25 cellular contexts compared by ENCODE assay signal in the genomic region with DNA sequence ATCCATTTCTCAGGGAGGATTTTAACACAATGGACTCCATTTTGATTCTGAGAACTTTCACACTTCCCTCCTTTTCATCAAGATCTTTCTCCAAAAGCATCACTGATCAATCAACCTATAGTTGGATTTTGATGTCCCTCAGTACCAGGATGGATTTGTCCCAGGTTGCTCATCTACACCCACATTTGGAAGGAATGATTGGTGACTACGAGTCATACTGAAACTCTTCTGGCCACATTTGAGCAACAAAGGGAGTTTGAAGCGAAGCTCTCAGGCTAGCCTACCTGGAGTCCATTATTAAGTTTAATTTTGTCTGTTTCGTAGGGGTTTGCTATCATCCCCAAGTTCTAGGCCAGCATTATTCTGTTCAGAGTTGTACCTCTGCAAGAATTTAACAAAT. TPM values are rescaled to one million over a fixed set of nuclear protein-coding genes. Genes with fewer than 3 reads are reported as not detected.
DNase-seq lines count a peak whose midpoint lies in the region; ATAC-seq, FAIRE-seq and TF ChIP-seq lines count a peak whose summit lies in the region.
"Had no signal": no experiment of that assay in that cellular context is flagged by ENCODE, and none has a peak within 500 bp of the region (broad histone marks: within the 10 kb centered on the region; RNA-seq: fewer than 3 reads in every experiment).

No MANE protein-coding gene starts in this region.

- 63% methylated on average over 3 of the region's 3 CpGs for WGBS in K562 (ENCODE audit: insufficient coverage, low coverage, missing lambda C conversion rate)

- no peak for DNase-seq in activated naive CD8-positive, alpha-beta T cell treated with anti-CD3 and anti-CD28 coated beads, Interleukin-2, amount 50 U/mL, for 24 hours
- DNase-seq in activated naive CD8-positive, alpha-beta T cell treated with anti-CD3 and anti-CD28 coated beads for 36 hours = no peak
- no peak for DNase-seq in K562 (ENCODE audit: extremely low read depth in 1 of 4, low spot score in 3 of 4)
- no peak for DNase-seq in NOMO-1 treated with dmso at 0.1 percent for 144 hours (lab: John Stamatoyannopoulos, UW; ENCODE audit: unreplicated experiment)
- no peak for DNase-seq in NCI-H446 (lab: John Stamatoyannopoulos, UW)
- DNase-seq: CD4-positive, CD25-positive, alpha-beta regulatory T cell; DMS53; H9; KG1; MM.1S; NCI-H1417; NCI-H1694; NCI-H2029 treated with DMSO at 0.1 percent for 48 hours; NCI-H69; Peyer's patch; SIG-M5 had no signal

- peaks cover 1% of the 10 kb centered on the region for H3K27me3 Mint-ChIP-seq in activated naive CD8-positive, alpha-beta T cell treated with anti-CD3 and anti-CD28 coated beads, Interleukin-2, amount 50 U/mL, for 24 hours
- no peaks in the 10 kb centered on the region for H3K27me3 Mint-ChIP-seq in activated naive CD8-positive, alpha-beta T cell treated with anti-CD3 and anti-CD28 coated beads for 36 hours

- no peaks in the 10 kb centered on the region for H3K9me3 Mint-ChIP-seq in activated naive CD8-positive, alpha-beta T cell treated with anti-CD3 and anti-CD28 coated beads, Interleukin-2, amount 50 U/mL, for 24 hours
- H3K9me3 Mint-ChIP-seq in activated naive CD8-positive, alpha-beta T cell treated with anti-CD3 and anti-CD28 coated beads for 36 hours = no peaks in the 10 kb centered on the region
- H3K9me3 Mint-ChIP-seq: CD4-positive, CD25-positive, alpha-beta regulatory T cell; H9 had no signal

- H3K4me3 ChIP-seq in Loucy (ENCODE audit: low read length, poor library complexity, severe bottlenecking) = no peak overlapping the region
- H3K4me3 ChIP-seq in K562 = no peak overlapping the region
- H3K4me3 ChIP-seq: BLaER1, Peyer's patch, SK-N-MC had no signal

- in situ Hi-C loops in K562 (cut with MboI) = no loop called here

- peak; percentile 59 for ATAC-seq in activated naive CD8-positive, alpha-beta T cell treated with anti-CD3 and anti-CD28 coated beads, Interleukin-2, amount 50 U/mL, for 24 hours
- no peak for ATAC-seq in K562
- no peak for ATAC-seq in GM21360 (IDR thresholded peaks at IDR 0.05; ENCODE audit: unreplicated experiment)

- intact Hi-C loops in K562 (cut with micrococcal nuclease) = no loop called here

- H3K79me2 ChIP-seq in Loucy (ENCODE audit: insufficient read depth, low read length) (no peaks in the 10 kb centered on the region), K562 (ENCODE audit: control insufficient read depth, insufficient read depth, low read length) (no peaks in the 10 kb centered on the region)

- H3K36me3 ChIP-seq in Loucy (ENCODE audit: insufficient read depth, low read length) (no peaks in the 10 kb centered on the region), K562 (ENCODE audit: control insufficient read depth, insufficient read depth, low read length) (no peaks in the 10 kb centered on the region)
- H3K36me3 ChIP-seq: BLaER1, Peyer's patch had no signal

- CTCF ChIA-PET in K562 (lab: Yijun Ruan, JAX; ENCODE audit: low intra/inter-chr PET ratio) = no interaction called here

- H3K4me1 Mint-ChIP-seq in activated naive CD8-positive, alpha-beta T cell treated with anti-CD3 and anti-CD28 coated beads, Interleukin-2, amount 50 U/mL, for 24 hours = peaks cover 14% of the 10 kb centered on the region
- H3K4me1 Mint-ChIP-seq in activated naive CD8-positive, alpha-beta T cell treated with anti-CD3 and anti-CD28 coated beads for 36 hours = peaks cover 9% of the 10 kb centered on the region

- no peak for FAIRE-seq in K562 (lab: Jason Lieb, UNC)
- FAIRE-seq: A204.1, D721Med had no signal

- no TSS peak for BruUV-seq in K562 (replicated peaks; lab: Mats Ljungman, UMichigan)

- TF ChIP-seq CTCF in Loucy (conservative IDR thresholded peaks at IDR 0.05; ENCODE audit: low read length) = no peak
- no peak for TF ChIP-seq CTCF in K562 (IDR thresholded peaks at IDR 0.05 in 2 of 3, conservative IDR thresholded peaks at IDR 0.05 in 1 of 3; ENCODE audit: insufficient read depth in 2 of 3, low read depth in 1 of 3, low read length in 3 of 3)

- no peak overlapping the region for H3K4me3 Mint-ChIP-seq in activated naive CD8-positive, alpha-beta T cell treated with anti-CD3 and anti-CD28 coated beads, Interleukin-2, amount 50 U/mL, for 24 hours
- no peak overlapping the region for H3K4me3 Mint-ChIP-seq in activated naive CD8-positive, alpha-beta T cell treated with anti-CD3 and anti-CD28 coated beads for 36 hours
- H3K4me3 Mint-ChIP-seq: CD4-positive, CD25-positive, alpha-beta regulatory T cell; H9 had no signal

- H3F3A ChIP-seq in Loucy (ENCODE audit: low read depth) = no peaks in the 10 kb centered on the region

- H3K27ac Mint-ChIP-seq in activated naive CD8-positive, alpha-beta T cell treated with anti-CD3 and anti-CD28 coated beads, Interleukin-2, amount 50 U/mL, for 24 hours = no peak overlapping the region
- H3K27ac Mint-ChIP-seq in activated naive CD8-positive, alpha-beta T cell treated with anti-CD3 and anti-CD28 coated beads for 36 hours = no peak overlapping the region
- H3K27ac Mint-ChIP-seq: CD4-positive, CD25-positive, alpha-beta regulatory T cell; H9 had no signal

- H4K20me1 ChIP-seq in Loucy (ENCODE audit: insufficient read depth, low read length, poor library complexity, severe bottlenecking) = no peaks in the 10 kb centered on the region
- no peaks in the 10 kb centered on the region for H4K20me1 ChIP-seq in K562 (replicated peaks; ENCODE audit: control insufficient read depth, insufficient read depth, low read length)
- H4K20me1 ChIP-seq: BLaER1 had no signal

- no peaks in the 10 kb centered on the region for H3K36me3 Mint-ChIP-seq in activated naive CD8-positive, alpha-beta T cell treated with anti-CD3 and anti-CD28 coated beads, Interleukin-2, amount 50 U/mL, for 24 hours (ENCODE audit: low read depth)
- no peaks in the 10 kb centered on the region for H3K36me3 Mint-ChIP-seq in activated naive CD8-positive, alpha-beta T cell treated with anti-CD3 and anti-CD28 coated beads for 36 hours
- H3K36me3 Mint-ChIP-seq: CD4-positive, CD25-positive, alpha-beta regulatory T cell had no signal

- H3K4me2 ChIP-seq in Loucy (ENCODE audit: low read depth, low read length, poor library complexity, severe bottlenecking) = no peak overlapping the region
- H3K4me2 ChIP-seq in K562 (ENCODE audit: insufficient read depth, low read length) = no peak overlapping the region
- H3K4me2 ChIP-seq: BLaER1 had no signal

- no peaks in the 10 kb centered on the region for H3K9me1 ChIP-seq in K562 (ENCODE audit: control insufficient read depth, insufficient read depth, low read length)

- TF ChIP-seq POLR2A in K562 (conservative IDR thresholded peaks at IDR 0.05) = no peak

- TF ChIP-seq RAD21 in K562 (CRISPR knock-in tag; conservative IDR thresholded peaks at IDR 0.05 in 1 of 2, IDR thresholded peaks at IDR 0.05 in 1 of 2) = no peak

- H3K9ac ChIP-seq in Loucy (ENCODE audit: low read depth, low read length, poor library complexity, severe bottlenecking) (no peak overlapping the region), K562 (ENCODE audit: insufficient read depth in 1 of 2, low read depth in 2 of 2, low read length in 2 of 2) (no peak overlapping the region)
- H3K9ac ChIP-seq: BLaER1 had no signal

- no peak for TF ChIP-seq EP300 in K562 (IDR thresholded peaks at IDR 0.05; ENCODE audit: low read length)

- POLR2A ChIA-PET in K562 (lab: Yijun Ruan, JAX) = interaction anchor here (1.2 kb wide), 1 partner anchor 204 kb away, joined by 3 read pairs; no protein-coding TSS in a partner anchor

- H3K9me2 ChIP-seq in Loucy (replicated peaks; ENCODE audit: low read depth, low read length) = no peaks in the 10 kb centered on the region

- H3K27me3 ChIP-seq in Loucy (ENCODE audit: insufficient read depth, low read length, poor library complexity, severe bottlenecking) = no peaks in the 10 kb centered on the region
- no peaks in the 10 kb centered on the region for H3K27me3 ChIP-seq in K562 (ENCODE audit: control insufficient read depth in 2 of 2, insufficient read depth in 2 of 2, low read length in 2 of 2)
- H3K27me3 ChIP-seq: BLaER1, Peyer's patch had no signal

- no peak overlapping the region for H3K27ac ChIP-seq in K562 (ENCODE audit: extremely low read depth, low read depth, low read length)
- H3K27ac ChIP-seq: BLaER1, Peyer's patch, SK-N-MC had no signal

- H3K4me1 ChIP-seq in Loucy (ENCODE audit: insufficient read depth, low read length, poor library complexity, severe bottlenecking) (peaks cover 7% of the 10 kb centered on the region), K562 (replicated peaks in 1 of 2; ENCODE audit: control insufficient read depth in 2 of 2, insufficient read depth in 2 of 2, low read length in 2 of 2) (peaks cover 0 to 5% of the 10 kb centered on the region in 2 experiments; a peak in 2 of 5 replicates)
- H3K4me1 ChIP-seq: Peyer's patch had no signal

- H3K9me3 ChIP-seq in Loucy (ENCODE audit: insufficient read depth, low read depth, low read length) = no peaks in the 10 kb centered on the region
- no peaks in the 10 kb centered on the region for H3K9me3 ChIP-seq in K562 (replicated peaks; ENCODE audit: control insufficient read depth, insufficient read depth, low read depth, low read length)
- H3K9me3 ChIP-seq: BLaER1, Peyer's patch had no signal

- 0 out of 2 replicates have a peak overlapping the region, but pooled peaks have one; percentile 39 for H2AFZ ChIP-seq in Loucy (ENCODE audit: low read length)
- H2AFZ ChIP-seq in K562 (ENCODE audit: low read depth, low read length) = peak overlapping the region; percentile 56

RNA-seq across cellular contexts. Expression of a gene that starts 31.3 kb away (rescaled TPM):
- 1 to 10 TPM; 3.4 to 3.5 TPM for total RNA-seq in activated naive CD8-positive, alpha-beta T cell treated with anti-CD3 and anti-CD28 coated beads for 36 hours
- total RNA-seq in K562 (2011; cell fraction: chromatin; rRNA removed; ENCODE audit: low replicate concordance) = 0.25 and 0.76 TPM in 2 replicates
- total RNA-seq in K562 (2011; cell fraction: nucleolus; rRNA removed) = 0.33 TPM in 1 of 2 replicates, not detected in the other
- total RNA-seq in K562 (2011; cell fraction: nucleoplasm; rRNA removed) = 0.15 and 0.92 TPM in 2 replicates
- 0.54 and 0.65 TPM in 2 replicates for total RNA-seq in K562 (2014; rRNA removed)
- 0.44 and 0.99 TPM in 2 replicates for total RNA-seq in K562 (2014; rRNA removed; fragmentation: Illumina TruSeq; extraction: Trizol)
- total RNA-seq in K562 (2015; rRNA removed; fragmentation: Illumina TruSeq; extraction: Trizol) = 1.6 and 2.5 TPM in 2 replicates
- total RNA-seq in K562 (2021) = 0.51 and 0.69 TPM in 2 replicates
- 0.15 and 0.18 TPM in 2 replicates for polyA plus RNA-seq in K562 (2011; rRNA removed)
- 0.03 TPM in 1 of 2 replicates, not detected in the other for polyA plus RNA-seq in K562 (2011; cell fraction: cytosol; rRNA removed)
- polyA plus RNA-seq in K562 (2011; cell fraction: nucleus; rRNA removed) = 0.27 and 0.41 TPM in 2 replicates
- polyA plus RNA-seq in K562 (2012) = 0.49 and 1.9 TPM in 2 replicates
- 0.15 and 0.40 TPM in 2 replicates for polyA plus RNA-seq in K562 (2014; fragmentation: Illumina TruSeq; extraction: Trizol)
- polyA plus RNA-seq in K562 (2014; fragmentation: Nextera tagmentation; extraction: Ambion mirVana) = under 1 TPM; 0.14 to 0.15 TPM
- 0.48 and 0.88 TPM in 2 replicates for polyA plus RNA-seq in K562 (2014; rRNA removed)
- polyA minus RNA-seq in K562 (2011; rRNA and poly(A)+ RNA removed) = 0.24 and 0.42 TPM in 2 replicates
- polyA minus RNA-seq in K562 (2011; cell fraction: cytosol; rRNA and poly(A)+ RNA removed) = not detected in 2 replicates
- 0.81 and 0.89 TPM in 2 replicates for polyA minus RNA-seq in K562 (2011; cell fraction: nucleus; rRNA and poly(A)+ RNA removed)
- total RNA-seq: Daoy, OCI-LY7 had no signal
- polyA plus RNA-seq: CD4-positive, CD25-positive, alpha-beta regulatory T cell had no signal

RNA-seq across cellular contexts. Expression of a gene that starts 31.6 kb away (rescaled TPM):
- total RNA-seq in activated naive CD8-positive, alpha-beta T cell treated with anti-CD3 and anti-CD28 coated beads for 36 hours = 10 to 100 TPM; 15.0 to 16.0 TPM
- 18.7 and 19.9 TPM in 2 replicates for total RNA-seq in K562 (2011; cell fraction: chromatin; rRNA removed; ENCODE audit: low replicate concordance)
- 25.3 and 28.2 TPM in 2 replicates for total RNA-seq in K562 (2011; cell fraction: nucleolus; rRNA removed)
- 18.4 and 21.5 TPM in 2 replicates for total RNA-seq in K562 (2011; cell fraction: nucleoplasm; rRNA removed)
- 28.0 and 29.3 TPM in 2 replicates for total RNA-seq in K562 (2014; rRNA removed)
- 22.7 and 25.0 TPM in 2 replicates for total RNA-seq in K562 (2014; rRNA removed; fragmentation: Illumina TruSeq; extraction: Trizol)
- total RNA-seq in K562 (2015; rRNA removed; fragmentation: Illumina TruSeq; extraction: Trizol) = 33.1 and 38.0 TPM in 2 replicates
- total RNA-seq in K562 (2021) = 20.9 and 24.4 TPM in 2 replicates
- polyA plus RNA-seq in K562 (2011; rRNA removed) = 17.5 and 17.8 TPM in 2 replicates
- polyA plus RNA-seq in K562 (2011; cell fraction: cytosol; rRNA removed) = 12.9 and 18.4 TPM in 2 replicates
- polyA plus RNA-seq in K562 (2011; cell fraction: nucleus; rRNA removed) = 8.3 and 8.7 TPM in 2 replicates
- 20.3 and 44.3 TPM in 2 replicates for polyA plus RNA-seq in K562 (2012)
- polyA plus RNA-seq in K562 (2014; fragmentation: Illumina TruSeq; extraction: Trizol) = 18.8 and 24.2 TPM in 2 replicates
- 1 to 10 TPM; 4.9 to 6.8 TPM for polyA plus RNA-seq in K562 (2014; fragmentation: Nextera tagmentation; extraction: Ambion mirVana)
- polyA plus RNA-seq in K562 (2014; rRNA removed) = 16.6 and 27.7 TPM in 2 replicates
- polyA minus RNA-seq in K562 (2011; rRNA and poly(A)+ RNA removed) = 27.3 and 31.1 TPM in 2 replicates
- 15.9 and 19.0 TPM in 2 replicates for polyA minus RNA-seq in K562 (2011; cell fraction: cytosol; rRNA and poly(A)+ RNA removed)
- 11.8 and 13.1 TPM in 2 replicates for polyA minus RNA-seq in K562 (2011; cell fraction: nucleus; rRNA and poly(A)+ RNA removed)
- total RNA-seq: G401, OCI-LY7 had no signal
